18 cellular contexts compared by ENCODE assay signal in the genomic region with DNA sequence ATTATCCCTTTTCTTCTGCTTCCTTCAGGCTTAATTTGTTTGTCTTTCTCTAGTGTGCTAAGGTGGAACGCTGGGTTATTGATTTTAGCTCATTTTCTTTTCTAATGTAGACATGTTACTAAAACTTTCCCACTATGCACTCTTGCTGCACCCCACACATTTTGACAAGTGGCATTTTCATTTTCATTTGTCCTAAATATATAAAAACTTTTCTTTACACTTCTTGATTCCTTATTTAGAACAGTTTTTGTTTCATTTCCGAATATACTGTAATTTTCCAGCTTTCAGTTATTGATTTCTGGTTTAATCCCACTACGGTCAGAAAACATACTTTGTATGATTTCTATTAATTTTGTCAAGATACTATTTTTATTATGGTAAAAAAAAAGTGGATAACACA. TPM values are rescaled to one million over a fixed set of nuclear protein-coding genes. Genes with fewer than 3 reads are reported as not detected.
A peak's percentile ranks its signal among the peaks of the same experiment; 100 is the strongest.
DNase-seq lines count a peak whose midpoint lies in the region; ATAC-seq, FAIRE-seq and TF ChIP-seq lines count a peak whose summit lies in the region.
"Had no signal": no experiment of that assay in that cellular context is flagged by ENCODE, and none has a peak within 500 bp of the region (broad histone marks: within the 10 kb centered on the region; RNA-seq: fewer than 3 reads in every experiment).

No MANE protein-coding gene starts in this region.

- H3F3A ChIP-seq in MM.1S (ENCODE audit: insufficient read depth, low read length): peaks cover 13% of the 10 kb centered on the region

- no peaks in the 10 kb centered on the region for H3K4me1 Mint-ChIP-seq in mesothelial cell of epicardium
- H3K4me1 Mint-ChIP-seq: H9 had no signal

- TF ChIP-seq CTCF in MM.1S (IDR thresholded peaks at IDR 0.05; ENCODE audit: low read length): no peak
- no peak for TF ChIP-seq CTCF in GM12878 (IDR thresholded peaks at IDR 0.05 in 2 of 3, conservative IDR thresholded peaks at IDR 0.05 in 1 of 3; ENCODE audit: control insufficient read depth in 2 of 3, extremely low read depth in 1 of 3, insufficient read depth in 1 of 3, low read depth in 3 of 3, low read length in 3 of 3)
- TF ChIP-seq CTCF in mesothelial cell of epicardium (IDR thresholded peaks at IDR 0.05; ENCODE audit: unreplicated experiment): no peak

- no peaks in the 10 kb centered on the region for H3K79me2 ChIP-seq in MM.1S (ENCODE audit: low read length)
- H3K79me2 ChIP-seq in GM12878 (ENCODE audit: control insufficient read depth, insufficient read depth, low read length): no peaks in the 10 kb centered on the region

- H3K9me3 ChIP-seq in MM.1S (replicated peaks; ENCODE audit: insufficient read depth, low read length) (no peaks in the 10 kb centered on the region), GM12878 (replicated peaks; ENCODE audit: control insufficient read depth, insufficient read depth, low read length) (peaks cover 7% of the 10 kb centered on the region; the same call in 2 of the 3 replicates)
- H3K9me3 ChIP-seq: BE2C had no signal

- no peak for TF ChIP-seq RAD21 in GM12878 (IDR thresholded peaks at IDR 0.05; ENCODE audit: insufficient read depth, low read depth, low read length)

- 32% methylated on average over 3 of the region's 3 CpGs for WGBS in GM12878 (ENCODE audit: insufficient coverage, insufficient replicate concordance, low lambda C conversion rate, missing lambda C conversion rate)

- no peak for TF ChIP-seq EP300 in GM12878 (IDR thresholded peaks at IDR 0.05; ENCODE audit: borderline replicate concordance in 1 of 2, control insufficient read depth in 1 of 2, low read depth in 2 of 2, low read length in 2 of 2)

- H3K27ac ChIP-seq in MM.1S (ENCODE audit: low read length) (no peak overlapping the region; the same call in 1 of the 2 replicates), GM12878 (ENCODE audit: control insufficient read depth, insufficient read depth) (no peak overlapping the region)
- H3K27ac ChIP-seq: C4-2B had no signal

- peak overlapping the region; percentile 52 for H3K4me2 ChIP-seq in MM.1S (ENCODE audit: low read depth, low read length)
- peak overlapping the region; percentile 43 for H3K4me2 ChIP-seq in GM12878 (ENCODE audit: control insufficient read depth, insufficient read depth)

- H4K20me1 ChIP-seq in MM.1S (ENCODE audit: insufficient read depth, low read length) (no peaks in the 10 kb centered on the region), GM12878 (ENCODE audit: control insufficient read depth, insufficient read depth) (no peaks in the 10 kb centered on the region)

- SMC1A ChIA-PET in GM12878 (lab: Charles Lee; ENCODE audit: uncharacterized antibody, unreplicated experiment): interaction anchor here (0.7 to 1.5 kb wide), 8 partner anchors 14 to 557 kb away, joined by 3 to 8 read pairs (median 3); no protein-coding TSS in a partner anchor

- POLR2A ChIA-PET in GM12878 (lab: Charles Lee): interaction anchor here (1.0 kb wide), 1 partner anchor 9 kb away, joined by 4 read pairs; no protein-coding TSS in a partner anchor

- H3K4me1 ChIP-seq in MM.1S (ENCODE audit: low read length) (peaks cover 18% of the 10 kb centered on the region), GM12878 (ENCODE audit: control insufficient read depth, insufficient read depth, low read length) (peaks cover 15% of the 10 kb centered on the region)
- H3K4me1 ChIP-seq: BE2C had no signal

- H3K36me3 Mint-ChIP-seq in mesothelial cell of epicardium: peaks cover 1% of the 10 kb centered on the region
- H3K36me3 Mint-ChIP-seq: CD4-positive, alpha-beta memory T cell had no signal

- H3K4me3 ChIP-seq in MM.1S (ENCODE audit: low read length): peak overlapping the region; percentile 14; the same call in 1 of the 2 replicates
- H3K4me3 ChIP-seq in GM12878: no peak overlapping the region

- no TSS peak for BruUV-seq in GM12878 (replicated peaks; lab: Mats Ljungman, UMichigan)

- peaks cover 61% of the 10 kb centered on the region for H3K9me3 Mint-ChIP-seq in mesothelial cell of epicardium

- ATAC-seq in GM18520 (IDR thresholded peaks at IDR 0.05; ENCODE audit: unreplicated experiment) (peak; percentile 27), GM21717 (IDR thresholded peaks at IDR 0.05; ENCODE audit: unreplicated experiment) (peak; percentile 34), GM12878 (peak; percentile 13; the same call in 1 of the 3 replicates)

- no peak overlapping the region for H3K4me3 Mint-ChIP-seq in mesothelial cell of epicardium
- H3K4me3 Mint-ChIP-seq: CD4-positive, alpha-beta memory T cell; H9 had no signal

- no peak overlapping the region for H3K27ac Mint-ChIP-seq in mesothelial cell of epicardium
- H3K27ac Mint-ChIP-seq: CD4-positive, alpha-beta memory T cell; H9 had no signal

- no peak for FAIRE-seq in GM12878 (lab: Jason Lieb, UNC)
- FAIRE-seq: GM12891, GM19239 had no signal

- DNase-seq in MM.1S: peak; percentile 33
- peak; percentile 20 for DNase-seq in GM12878 (ENCODE audit: low read depth, low spot score)
- no peak for DNase-seq in NOMO-1 treated with dmso at 0.1 percent for 144 hours (lab: John Stamatoyannopoulos, UW; ENCODE audit: unreplicated experiment)
- DNase-seq in mesothelial cell of epicardium (ENCODE audit: low spot score in 2 of 2, unreplicated experiment in 2 of 2): no peak
- DNase-seq in activated CD8-positive, alpha-beta memory T cell treated with anti-CD3 and anti-CD28 coated beads, Interleukin-2, amount 50 U/mL, for 4 hours: no peak
- DNase-seq: BE2C; CD4-positive, alpha-beta memory T cell; DMS79; GOT3; H9; IMR-90; KBM-7 had no signal

- H3K27me3 ChIP-seq in MM.1S (replicated peaks; ENCODE audit: insufficient read depth, low read length) (no peaks in the 10 kb centered on the region), GM12878 (replicated peaks in 1 of 2; ENCODE audit: control insufficient read depth in 2 of 2, insufficient read depth in 2 of 2, low read length in 1 of 2) (no peaks in the 10 kb centered on the region)

- no peaks in the 10 kb centered on the region for H3K9me2 ChIP-seq in MM.1S (replicated peaks; ENCODE audit: insufficient read depth, low read length)

- in situ Hi-C loops in GM12878 (cut with MboI): no loop called here

- H2AFZ ChIP-seq in MM.1S (ENCODE audit: low read length) (no peak overlapping the region), GM12878 (ENCODE audit: control insufficient read depth, low read depth, low read length) (no peak overlapping the region)

- TF ChIP-seq POLR2A in GM12878 (IDR thresholded peaks at IDR 0.05; ENCODE audit: low read depth, low read length): no peak

- no peaks in the 10 kb centered on the region for H3K36me3 ChIP-seq in MM.1S (replicated peaks; ENCODE audit: insufficient read depth, low read length)
- no peaks in the 10 kb centered on the region for H3K36me3 ChIP-seq in GM12878 (ENCODE audit: control insufficient read depth in 2 of 2, insufficient read depth in 2 of 2, low read length in 1 of 2)
- H3K36me3 ChIP-seq: BE2C had no signal

- no peaks in the 10 kb centered on the region for H3K27me3 Mint-ChIP-seq in mesothelial cell of epicardium (ENCODE audit: low read depth)

- intact Hi-C loops in GM12878 (cut with micrococcal nuclease; ENCODE audit: unreplicated experiment): loop anchor here (5.0 kb wide), 1 partner anchor 148 kb away; no protein-coding TSS in a partner anchor

- RAD21 ChIA-PET in GM12878 (lab: Charles Lee; ENCODE audit: unreplicated experiment): interaction anchor here (0.6 to 1.7 kb wide), 6 partner anchors 10 to 113 kb away, joined by 3 to 4 read pairs (median 4); no protein-coding TSS in a partner anchor

- H3K9ac ChIP-seq in MM.1S (ENCODE audit: low read length) (no peak overlapping the region), GM12878 (ENCODE audit: control insufficient read depth, insufficient read depth, low read length) (no peak overlapping the region)

- CTCF ChIA-PET in GM12878 (lab: Yijun Ruan, JAX): interaction anchor here (1.0 to 1.5 kb wide), 6 partner anchors 21 to 557 kb away, joined by 3 to 6 read pairs (median 3); no protein-coding TSS in a partner anchor

RNA-seq across cellular contexts. Expression of a gene that starts 25.3 kb away (rescaled TPM):
- total RNA-seq in GM12878 (2013; cell fraction: nucleolus; rRNA removed): 40.1 and 48.2 TPM in 2 replicates
- total RNA-seq in GM12878 (2014; rRNA removed) (14.3 and 16.7 TPM in 2 replicates), GM12878 (2014; rRNA removed; fragmentation: Illumina TruSeq; extraction: Trizol) (9.6 and 10.4 TPM in 2 replicates), GM12878 (2021) (16.8 and 19.1 TPM in 2 replicates), mesothelial cell of epicardium (24.9 to 26.9 TPM (median 26.2 TPM) in 3 replicates)
- polyA plus RNA-seq in GM12878 (2011; ENCODE audit: low read depth): 4.1 TPM
- polyA plus RNA-seq in GM12878 (2011; rRNA removed) (15.4 and 22.8 TPM in 2 replicates), GM12878 (2014; fragmentation: Illumina TruSeq; extraction: Trizol) (6.5 and 11.4 TPM in 2 replicates), GM12878 (2014; fragmentation: Nextera tagmentation; extraction: Ambion mirVana) (1 to 10 TPM; 1.1 to 1.6 TPM), GM12878 (2014; rRNA removed) (16.1 and 17.4 TPM in 2 replicates), GM12878 (2016; fragmentation: Nextera tagmentation; extraction: Ambion mirVana) (1 to 10 TPM; 2.1 TPM)
- 27.9 and 32.8 TPM in 2 replicates for polyA plus RNA-seq in GM12878 (2011; cell fraction: cytosol; rRNA removed)
- polyA plus RNA-seq in GM12878 (2011; cell fraction: nucleus; rRNA removed): 68.4 and 69.3 TPM in 2 replicates
- polyA plus RNA-seq in GM12878 (2012): 6.9 and 9.9 TPM in 2 replicates
- polyA minus RNA-seq in GM12878 (2011; rRNA and poly(A)+ RNA removed): 21.9 and 25.0 TPM in 2 replicates
- polyA minus RNA-seq in GM12878 (2011; cell fraction: cytosol; rRNA and poly(A)+ RNA removed): 5.5 and 7.5 TPM in 2 replicates
- 22.6 and 39.8 TPM in 2 replicates for polyA minus RNA-seq in GM12878 (2011; cell fraction: nucleus; rRNA and poly(A)+ RNA removed)

RNA-seq across cellular contexts. Expression of a gene that starts 37.6 kb away (rescaled TPM):
- total RNA-seq in GM12878 (2013; cell fraction: nucleolus; rRNA removed): 39.8 and 45.8 TPM in 2 replicates
- total RNA-seq in GM12878 (2014; rRNA removed) (37.9 and 43.5 TPM in 2 replicates), GM12878 (2014; rRNA removed; fragmentation: Illumina TruSeq; extraction: Trizol) (13.9 and 14.1 TPM in 2 replicates), GM12878 (2021) (48.6 and 51.3 TPM in 2 replicates), mesothelial cell of epicardium (36.1 to 40.9 TPM (median 38.2 TPM) in 3 replicates)
- polyA plus RNA-seq in GM12878 (2011; ENCODE audit: low read depth): 14.2 TPM
- polyA plus RNA-seq in GM12878 (2011; rRNA removed) (33.7 and 48.7 TPM in 2 replicates), GM12878 (2014; fragmentation: Illumina TruSeq; extraction: Trizol) (13.6 and 17.2 TPM in 2 replicates), GM12878 (2014; fragmentation: Nextera tagmentation; extraction: Ambion mirVana) (1 to 10 TPM; 2.9 to 5.2 TPM), GM12878 (2014; rRNA removed) (39.4 and 45.6 TPM in 2 replicates), GM12878 (2016; fragmentation: Nextera tagmentation; extraction: Ambion mirVana) (10 to 100 TPM; 40.2 to 41.7 TPM)
- polyA plus RNA-seq in GM12878 (2011; cell fraction: cytosol; rRNA removed): 66.9 and 77.2 TPM in 2 replicates
- polyA plus RNA-seq in GM12878 (2011; cell fraction: nucleus; rRNA removed): 66.8 and 67.5 TPM in 2 replicates
- 20.5 and 27.5 TPM in 2 replicates for polyA plus RNA-seq in GM12878 (2012)
- polyA minus RNA-seq in GM12878 (2011; rRNA and poly(A)+ RNA removed): 54.7 and 63.1 TPM in 2 replicates
- polyA minus RNA-seq in GM12878 (2011; cell fraction: cytosol; rRNA and poly(A)+ RNA removed): 24.5 and 27.1 TPM in 2 replicates
- 27.1 and 47.3 TPM in 2 replicates for polyA minus RNA-seq in GM12878 (2011; cell fraction: nucleus; rRNA and poly(A)+ RNA removed)

RNA-seq across cellular contexts. Expression of a gene that starts 44.9 kb away (rescaled TPM):
- total RNA-seq in GM12878 (2013; cell fraction: nucleolus; rRNA removed): not detected in 2 replicates
- total RNA-seq in GM12878 (2014; rRNA removed) (not detected in 2 replicates), GM12878 (2014; rRNA removed; fragmentation: Illumina TruSeq; extraction: Trizol) (0.13 TPM in 1 of 2 replicates, not detected in the other), GM12878 (2021) (not detected in 2 replicates), mesothelial cell of epicardium (not detected in 3 replicates)
- polyA plus RNA-seq in GM12878 (2011; ENCODE audit: low read depth): not detected
- polyA plus RNA-seq in GM12878 (2011; rRNA removed) (not detected in 2 replicates), GM12878 (2014; fragmentation: Illumina TruSeq; extraction: Trizol) (not detected in 2 replicates), GM12878 (2014; fragmentation: Nextera tagmentation; extraction: Ambion mirVana) (under 1 TPM; 0.18 to 0.40 TPM), GM12878 (2014; rRNA removed) (0.06 TPM in 1 of 2 replicates, not detected in the other), GM12878 (2016; fragmentation: Nextera tagmentation; extraction: Ambion mirVana) (not detected)
- polyA plus RNA-seq in GM12878 (2011; cell fraction: cytosol; rRNA removed): 0.04 TPM in 1 of 2 replicates, not detected in the other
- polyA plus RNA-seq in GM12878 (2011; cell fraction: nucleus; rRNA removed): not detected in 2 replicates
- not detected in 2 replicates for polyA plus RNA-seq in GM12878 (2012)
- polyA minus RNA-seq in GM12878 (2011; rRNA and poly(A)+ RNA removed): 0.21 TPM in 1 of 2 replicates, not detected in the other
- not detected in 2 replicates for polyA minus RNA-seq in GM12878 (2011; cell fraction: cytosol; rRNA and poly(A)+ RNA removed)
- polyA minus RNA-seq in GM12878 (2011; cell fraction: nucleus; rRNA and poly(A)+ RNA removed): not detected in 2 replicates
- total RNA-seq: CD4-positive, alpha-beta memory T cell; G401; H9; IMR-90 had no signal
- polyA plus RNA-seq: CD4-positive, alpha-beta memory T cell; IMR-90 had no signal

RNA-seq across cellular contexts. Expression of a gene that starts 58.4 kb away (rescaled TPM):
- 143 and 171 TPM in 2 replicates for total RNA-seq in GM12878 (2013; cell fraction: nucleolus; rRNA removed)
- total RNA-seq in GM12878 (2014; rRNA removed) (31.7 and 33.0 TPM in 2 replicates), GM12878 (2014; rRNA removed; fragmentation: Illumina TruSeq; extraction: Trizol) (19.5 and 20.6 TPM in 2 replicates), GM12878 (2021) (41.3 and 45.3 TPM in 2 replicates), mesothelial cell of epicardium (78.9 to 84.2 TPM (median 80.1 TPM) in 3 replicates)
- polyA plus RNA-seq in GM12878 (2011; ENCODE audit: low read depth): 16.5 TPM
- polyA plus RNA-seq in GM12878 (2011; rRNA removed) (39.8 and 56.1 TPM in 2 replicates), GM12878 (2014; fragmentation: Illumina TruSeq; extraction: Trizol) (20.1 and 28.9 TPM in 2 replicates), GM12878 (2014; fragmentation: Nextera tagmentation; extraction: Ambion mirVana) (10 to 100 TPM in 1 of 2 experiments, 1 to 10 TPM in 1; 5.3 to 18.5 TPM), GM12878 (2014; rRNA removed) (76.6 and 85.1 TPM in 2 replicates), GM12878 (2016; fragmentation: Nextera tagmentation; extraction: Ambion mirVana) (10 to 100 TPM; 40.8 to 41.6 TPM)
- polyA plus RNA-seq in GM12878 (2011; cell fraction: cytosol; rRNA removed): 67.6 and 94.1 TPM in 2 replicates
- 705 and 770 TPM in 2 replicates for polyA plus RNA-seq in GM12878 (2011; cell fraction: nucleus; rRNA removed)
- 30.1 and 49.9 TPM in 2 replicates for polyA plus RNA-seq in GM12878 (2012)
- polyA minus RNA-seq in GM12878 (2011; rRNA and poly(A)+ RNA removed): 14.0 and 24.7 TPM in 2 replicates
- polyA minus RNA-seq in GM12878 (2011; cell fraction: cytosol; rRNA and poly(A)+ RNA removed): 11.0 and 11.6 TPM in 2 replicates
- 50.4 and 75.1 TPM in 2 replicates for polyA minus RNA-seq in GM12878 (2011; cell fraction: nucleus; rRNA and poly(A)+ RNA removed)

Comparison
In these comparisons a context has a peak if more than half of its experiments do, and no peak if none do; other contexts are left out.
1. DNase-seq: peak in MM.1S (single experiment) and GM12878 (single experiment); none in NOMO-1 treated with dmso at 0.1 percent for 144 hours (single experiment), mesothelial cell of epicardium (0 of 2) and activated CD8-positive, alpha-beta memory T cell treated with anti-CD3 and anti-CD28 coated beads, Interleukin-2, amount 50 U/mL, for 4 hours (single experiment).
2. Peak in every context shown above with its lines, with median percentiles within 50 percentile points of each other: ATAC-seq.